Comparison of ENCODE assay signal across 30 cellular contexts in genomic region chr2:158385646-158386045, GRCh38.
"Had no signal": no experiment of that assay in that cellular context is flagged by ENCODE, and none has a peak within 500 bp of the region (broad histone marks: within the 10 kb centered on the region; RNA-seq: fewer than 3 reads in every experiment).

No MANE protein-coding gene starts in this region.

- H3K4me3 ChIP-seq: ascending aorta, cardiac muscle cell had no signal

- H3K27ac ChIP-seq: ascending aorta, cardiac muscle cell, WERI-Rb-1 had no signal

- H3K4me1 ChIP-seq: ascending aorta had no signal

- DNase-seq: activated CD4-positive, alpha-beta memory T cell treated with anti-CD3 and anti-CD28 coated beads, Interleukin-2, amount 10 ng/mL, durations not matched to agents 7 days and 5 days; activated CD4-positive, alpha-beta T cell treated with anti-CD3 and anti-CD28 coated beads for 1 hour; activated CD4-positive, alpha-beta T cell treated with anti-CD3 and anti-CD28 coated beads for 36 hours; activated CD4-positive, alpha-beta T cell treated with anti-CD3 and anti-CD28 coated beads for 48 hours; activated CD4-positive, alpha-beta T cell treated with anti-CD3 and anti-CD28 coated beads, Interleukin-2, amount 10 ng/mL, durations not matched to agents 7 days and 5 days; activated CD4-positive, alpha-beta T cell treated with anti-CD3 and anti-CD28 coated beads, Interleukin-2, amount 50 U/mL, for 48 hours; activated CD4-positive, CD25-positive, alpha-beta regulatory T cell; activated CD8-positive, alpha-beta memory T cell treated with anti-CD3 and anti-CD28 coated beads for 24 hours; activated CD8-positive, alpha-beta memory T cell treated with anti-CD3 and anti-CD28 coated beads, Interleukin-2, amount 10 ng/mL, durations not matched to agents 7 days and 5 days; activated CD8-positive, alpha-beta memory T cell treated with anti-CD3 and anti-CD28 coated beads, Interleukin-2, amount 50 U/mL, for 48 hours; activated CD8-positive, alpha-beta T cell treated with anti-CD3 and anti-CD28 coated beads, Interleukin-2, amount 10 ng/mL, durations not matched to agents 7 days and 5 days; activated effector memory CD4-positive, alpha-beta T cell treated with Interleukin-2 at 50 U/mL for 16 hours; activated gamma-delta T cell; activated naive CD4-positive, alpha-beta T cell treated with anti-CD3 and anti-CD28 coated beads, Interleukin-2, amount 10 ng/mL, durations not matched to agents 7 days and 5 days; activated naive CD4-positive, alpha-beta T cell treated with Interleukin-2 at 50 U/mL for 16 hours; activated naive CD8-positive, alpha-beta T cell treated with anti-CD3 and anti-CD28 coated beads, Interleukin-2, amount 10 ng/mL, durations not matched to agents 7 days and 5 days; activated naive CD8-positive, alpha-beta T cell treated with anti-CD3 and anti-CD28 coated beads, Interleukin-2, amount 50 U/mL, for 24 hours; activated T-cell treated with anti-CD3 and anti-CD28 coated beads, Interleukin-2, amount 50 U/mL, for 24 hours; activated T-cell treated with anti-CD3 and anti-CD28 coated beads, Interleukin-2, amount 50 U/mL, for 48 hours; amygdala; anterior cingulate cortex; caudate nucleus; T-helper 1 cell; T-helper 2 cell; T-helper 9 cell; WERI-Rb-1 had no signal

- H3K27me3 ChIP-seq: ascending aorta, cardiac muscle cell had no signal

- H3K9me3 ChIP-seq: ascending aorta had no signal

- ATAC-seq: activated CD4-positive, alpha-beta T cell treated with anti-CD3 and anti-CD28 coated beads for 36 hours; activated CD4-positive, CD25-positive, alpha-beta regulatory T cell treated with anti-CD3 and anti-CD28 coated beads, Interleukin-2, amount 50 U/mL, for 24 hours; activated CD8-positive, alpha-beta memory T cell treated with anti-CD3 and anti-CD28 coated beads, Interleukin-2, amount 10 ng/mL, durations not matched to agents 7 days and 5 days; activated CD8-positive, alpha-beta T cell treated with anti-CD3 and anti-CD28 coated beads, Interleukin-2, amount 10 ng/mL, durations not matched to agents 7 days and 5 days; activated naive CD8-positive, alpha-beta T cell treated with anti-CD3 and anti-CD28 coated beads, Interleukin-2, amount 50 U/mL, for 24 hours; WTC11 had no signal

- H3K36me3 ChIP-seq: ascending aorta, cardiac muscle cell, WERI-Rb-1 had no signal
